ENCODE assay signal across 20 cellular contexts in the genomic region with DNA sequence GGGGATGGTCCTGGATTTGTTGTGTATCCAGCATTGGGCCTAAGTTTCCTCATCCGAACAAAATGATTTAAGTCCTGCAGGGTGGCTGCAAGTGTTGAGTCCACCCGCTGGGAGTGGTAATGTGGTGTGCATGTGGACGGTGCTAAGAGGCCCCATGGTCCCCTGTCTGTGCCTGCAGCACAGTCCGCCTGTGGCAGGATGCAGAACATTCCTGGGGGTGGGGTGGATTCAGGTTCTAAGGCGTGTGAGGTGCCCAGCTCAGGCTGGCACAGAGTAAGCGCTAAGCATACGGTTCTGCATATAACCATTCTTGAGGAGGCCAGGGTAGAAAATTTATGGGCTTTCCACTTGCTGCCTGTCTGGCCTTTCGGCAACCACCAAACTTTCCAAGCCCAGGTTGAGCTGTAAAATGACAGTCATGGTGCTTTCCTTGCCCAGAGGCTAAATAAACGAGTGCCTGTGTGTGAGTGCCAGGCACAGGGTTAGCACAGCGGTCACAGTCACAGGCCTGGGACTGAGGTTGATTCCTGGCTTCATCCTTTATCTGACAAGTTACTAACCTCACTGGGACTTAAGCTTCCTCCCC. TPM values are rescaled to one million over a fixed set of nuclear protein-coding genes. Genes with fewer than 3 reads are reported as not detected.
DNase-seq lines count a peak whose midpoint lies in the region; ATAC-seq, FAIRE-seq and TF ChIP-seq lines count a peak whose summit lies in the region.
"Had no signal": no experiment of that assay in that cellular context is flagged by ENCODE, and none has a peak within 500 bp of the region (broad histone marks: within the 10 kb centered on the region; RNA-seq: fewer than 3 reads in every experiment).

No MANE protein-coding gene starts in this region.

- no peak overlapping the region for H3K9ac ChIP-seq in keratinocyte (ENCODE audit: control insufficient read depth, extremely low read depth, insufficient read depth, low read length)
- H3K9ac ChIP-seq: BLaER1 had no signal

- peaks cover 61 to 68% (median 61%) of the 10 kb centered on the region in 3 donors for H3K4me1 Mint-ChIP-seq in CD8-positive, alpha-beta memory T cell
- H3K4me1 Mint-ChIP-seq in T-helper 17 cell, result peaks cover 49% of the 10 kb centered on the region

- FAIRE-seq in A549 (lab: Jason Lieb, UNC) (no peak), keratinocyte (lab: Jason Lieb, UNC) (no peak)
- FAIRE-seq: GM19239 had no signal

- H3K9me3 ChIP-seq in A549 (no peaks in the 10 kb centered on the region), T-helper 17 cell (ENCODE audit: control insufficient read depth, low read length, poor library complexity, severe bottlenecking) (no peaks in the 10 kb centered on the region), keratinocyte (ENCODE audit: control insufficient read depth, low read depth, low read length) (no peaks in the 10 kb centered on the region)
- no peaks in the 10 kb centered on the region for H3K9me3 ChIP-seq in CD8-positive, alpha-beta memory T cell (ENCODE audit: low read length)
- H3K9me3 ChIP-seq: BLaER1, mucosa of descending colon had no signal

- TF ChIP-seq POLR2A in A549 (IDR thresholded peaks at IDR 0.05; ENCODE audit: low read length), result no peak

- H3K79me2 ChIP-seq in keratinocyte (ENCODE audit: control insufficient read depth, insufficient read depth, low read length), result peaks cover 27% of the 10 kb centered on the region

- H3K36me3 ChIP-seq in CD8-positive, alpha-beta memory T cell (ENCODE audit: insufficient read depth, low read length), result peaks cover 49% of the 10 kb centered on the region
- peaks cover 49 to 71% of the 10 kb centered on the region in 2 experiments for H3K36me3 ChIP-seq in keratinocyte (ENCODE audit: control insufficient read depth in 2 of 2, extremely low read depth in 1 of 2, insufficient read depth in 2 of 2, low read length in 2 of 2)

- H3K9me1 ChIP-seq in keratinocyte (ENCODE audit: control insufficient read depth, extremely low read depth, insufficient read depth, low read length), result peaks cover 6% of the 10 kb centered on the region

- no peak for TF ChIP-seq RAD21 in A549 (conservative IDR thresholded peaks at IDR 0.05 in 1 of 2, IDR thresholded peaks at IDR 0.05 in 1 of 2)

- H3K27ac ChIP-seq in A549 (peak overlapping the region; percentile 11 to 21; a peak in 2 of 6 replicates), keratinocyte (ENCODE audit: control insufficient read depth, insufficient read depth, low read length) (peak overlapping the region; percentile 17), dorsolateral prefrontal cortex (peak overlapping the region in 3 of 59 donors; percentile 0 to 27 (median 10))
- H3K27ac ChIP-seq in CD8-positive, alpha-beta memory T cell (ENCODE audit: low read depth, low read length), result no peak overlapping the region
- H3K27ac ChIP-seq: brain microvascular endothelial cell had no signal

- H3K4me3 ChIP-seq in A549 (no peak overlapping the region), keratinocyte (ENCODE audit: control insufficient read depth in 2 of 3, extremely low read depth in 1 of 3, insufficient read depth in 2 of 3, low read depth in 1 of 3, low read length in 3 of 3) (no peak overlapping the region), dorsolateral prefrontal cortex (no peak overlapping the region)
- H3K4me3 ChIP-seq in CD8-positive, alpha-beta memory T cell (ENCODE audit: low read length), result no peak overlapping the region
- H3K4me3 ChIP-seq: BLaER1, mucosa of descending colon had no signal

- intact Hi-C loops in dorsolateral prefrontal cortex (cut with DNase I) (no loop called here), left colon (cut with DNase I, micrococcal nuclease) (no loop called here)

- H3K4me3 Mint-ChIP-seq in CD8-positive, alpha-beta memory T cell, result peak overlapping the region in 1 of 7 donors; percentile 46
- no peak overlapping the region for H3K4me3 Mint-ChIP-seq in T-helper 17 cell

- TF ChIP-seq CTCF in A549 (IDR thresholded peaks at IDR 0.05), result no peak
- TF ChIP-seq CTCF in keratinocyte (optimal IDR thresholded peaks at IDR 0.05 in 1 of 3, IDR thresholded peaks at IDR 0.05 in 1 of 3, conservative IDR thresholded peaks at IDR 0.05 in 1 of 3; ENCODE audit: extremely low read depth in 1 of 3, insufficient read depth in 2 of 3, low read length in 3 of 3), result no peak
- no peak for TF ChIP-seq CTCF in dorsolateral prefrontal cortex (IDR thresholded peaks at IDR 0.05 in 54 of 56, conservative IDR thresholded peaks at IDR 0.05 in 2 of 56; ENCODE audit: low read depth in 1 of 56, partially characterized antibody in 56 of 56)

- H3K36me3 Mint-ChIP-seq in CD8-positive, alpha-beta memory T cell, result peaks cover 13 to 70% (median 21%) of the 10 kb centered on the region in 3 donors
- peaks cover 13% of the 10 kb centered on the region for H3K36me3 Mint-ChIP-seq in T-helper 17 cell (ENCODE audit: low read depth)

- CTCF ChIA-PET in A549 (lab: Yijun Ruan, JAX), result interaction anchor here (8.9 kb wide), 1 partner anchor 146 kb away, joined by 103 read pairs; no protein-coding TSS in a partner anchor
- CTCF ChIA-PET in CD8-positive, alpha-beta memory T cell (lab: Charles Lee), result interaction anchor here (1.2 to 10.1 kb wide), 2 partner anchors 19 to 144 kb away, joined by 4 to 141 read pairs; no protein-coding TSS in a partner anchor

- WGBS in A549 (ENCODE audit: missing lambda C conversion rate), result 73% methylated on average over 9 of the region's 10 CpGs

- DNase-seq in A549 (ENCODE audit: low read depth in 1 of 2, low spot score in 1 of 2), result no peak
- no peak for DNase-seq in CD8-positive, alpha-beta memory T cell
- no peak for DNase-seq in T-helper 17 cell
- DNase-seq in keratinocyte (ENCODE audit: low read depth, low spot score), result no peak
- DNase-seq in iPS-NIHi11 (ENCODE audit: low spot score), result no peak
- no peak for DNase-seq in dorsolateral prefrontal cortex
- DNase-seq in NCI-H1694 treated with DMSO at 0.1 percent for 48 hours (lab: John Stamatoyannopoulos, UW), result no peak
- no peak for DNase-seq in left colon
- DNase-seq: activated gamma-delta T cell; brain microvascular endothelial cell; EL; foreskin melanocyte; KG1; NCI-H1417; NCI-H510A treated with DMSO at 0.1 percent for 48 hours; stimulated activated naive CD4-positive, alpha-beta T cell treated with Interleukin-2 at 50 U/mL for 16 hours had no signal

- ATAC-seq in A549 (no peak), T-helper 17 cell (no peak), left colon (no peak)
- ATAC-seq: mucosa of descending colon, Panc1 had no signal

- no peak for TF ChIP-seq EP300 in A549 (IDR thresholded peaks at IDR 0.05)

- H3K27me3 Mint-ChIP-seq in CD8-positive, alpha-beta memory T cell, result peaks cover 0 to 3% of the 10 kb centered on the region in 2 donors
- H3K27me3 Mint-ChIP-seq in T-helper 17 cell, result no peaks in the 10 kb centered on the region

- H3K4me2 ChIP-seq in A549, result no peak overlapping the region
- no peak overlapping the region for H3K4me2 ChIP-seq in keratinocyte (ENCODE audit: control insufficient read depth, extremely low read depth, insufficient read depth, low read depth, low read length)

- H3K9me3 Mint-ChIP-seq in CD8-positive, alpha-beta memory T cell, result no peaks in the 10 kb centered on the region

- H4K20me1 ChIP-seq in keratinocyte (ENCODE audit: control insufficient read depth, extremely low read depth, insufficient read depth, low read length), result peaks cover 23% of the 10 kb centered on the region

- peaks cover 53% of the 10 kb centered on the region for H3K4me1 ChIP-seq in A549
- H3K4me1 ChIP-seq in CD8-positive, alpha-beta memory T cell (ENCODE audit: insufficient read depth, low read length), result peaks cover 51% of the 10 kb centered on the region
- peaks cover 59% of the 10 kb centered on the region for H3K4me1 ChIP-seq in keratinocyte (ENCODE audit: control insufficient read depth, extremely low read depth, insufficient read depth, low read length)

- no peak overlapping the region for H2AFZ ChIP-seq in keratinocyte (ENCODE audit: control insufficient read depth, low read length)

- POLR2A ChIA-PET in A549 (lab: Yijun Ruan, JAX), result interaction anchor here (0.6 kb wide), 1 partner anchor 143 kb away, joined by 3 read pairs; no protein-coding TSS in a partner anchor
- POLR2A ChIA-PET in CD8-positive, alpha-beta memory T cell (lab: Charles Lee), result interaction anchor here (1.0 kb wide), 1 partner anchor 24 kb away, joined by 3 read pairs; no protein-coding TSS in a partner anchor

- dilution Hi-C loops in keratinocyte (cut with MboI; ENCODE audit: extremely low pct_ligation_motif_present, low sequenced_read_pairs), result no loop called here

- peak overlapping the region in 6 of 8 donors; percentile 6 to 93 (median 82) for H3K27ac Mint-ChIP-seq in CD8-positive, alpha-beta memory T cell
- peak overlapping the region; percentile 77 for H3K27ac Mint-ChIP-seq in T-helper 17 cell

- no peaks in the 10 kb centered on the region for H3K27me3 ChIP-seq in CD8-positive, alpha-beta memory T cell (ENCODE audit: insufficient read depth, low read length, poor library complexity, severe bottlenecking)
- H3K27me3 ChIP-seq in keratinocyte (ENCODE audit: control insufficient read depth, extremely low read depth, insufficient read depth, low read length) (no peaks in the 10 kb centered on the region), dorsolateral prefrontal cortex (no peaks in the 10 kb centered on the region)
- H3K27me3 ChIP-seq: BLaER1, brain microvascular endothelial cell had no signal

RNA-seq across cellular contexts. Expression of gene SLC2A1, which starts 30.7 kb away (rescaled TPM):
- 106 and 107 TPM in 2 replicates for polyA plus RNA-seq in A549 (2011; rRNA removed)
- polyA plus RNA-seq in A549 (2012; cell fraction: cytosol; rRNA removed), result 118 and 141 TPM in 2 replicates
- 397 and 557 TPM in 2 replicates for polyA plus RNA-seq in A549 (2012; cell fraction: nucleus; rRNA removed)
- 103 to 137 TPM (median 124 TPM) in 3 replicates for polyA plus RNA-seq in A549 (2017; fragmentation: RNase III; extraction: RNeasy Plus Mini Kit Qiagen cat#74134 plus additional on column Dnase treatment)
- polyA minus RNA-seq in A549 (2011; rRNA and poly(A)+ RNA removed), result 122 and 160 TPM in 2 replicates
- total RNA-seq in CD8-positive, alpha-beta memory T cell, result 100 to 1,000 TPM; 103 to 108 TPM
- 42.6 TPM for polyA plus RNA-seq in CD8-positive, alpha-beta memory T cell
- total RNA-seq in T-helper 17 cell, result 10 to 100 TPM; 63.7 to 79.0 TPM
- 580 to 1,115 TPM (median 689 TPM) in 3 replicates for polyA plus RNA-seq in keratinocyte
- polyA plus RNA-seq in keratinocyte (2011; ENCODE audit: low read depth), result 202 TPM
- 275 and 321 TPM in 2 replicates for polyA plus RNA-seq in keratinocyte (2011; cell fraction: cytosol; rRNA removed)
- polyA plus RNA-seq in keratinocyte (2011; cell fraction: nucleus; rRNA removed), result 1,814 and 2,318 TPM in 2 replicates
- polyA plus RNA-seq in keratinocyte (2012; ENCODE audit: low replicate concordance), result 844 and 1,046 TPM in 2 replicates
- polyA minus RNA-seq in keratinocyte, result 817 to 1,377 TPM (median 1,072 TPM) in 3 replicates
- polyA minus RNA-seq in keratinocyte (2011; cell fraction: cytosol; rRNA and poly(A)+ RNA removed), result 724 TPM
- 1,644 and 2,001 TPM in 2 replicates for polyA minus RNA-seq in keratinocyte (2011; cell fraction: nucleus; rRNA and poly(A)+ RNA removed)
- total RNA-seq in dorsolateral prefrontal cortex, result 100 to 1,000 TPM in 67 of 120 experiments, 10 to 100 TPM in 53; 36.8 to 290 (median 105) TPM
- total RNA-seq in left colon, result 10 to 100 TPM; 59.0 to 82.7 TPM
